18 cellular contexts compared by ENCODE assay signal in the genomic region with DNA sequence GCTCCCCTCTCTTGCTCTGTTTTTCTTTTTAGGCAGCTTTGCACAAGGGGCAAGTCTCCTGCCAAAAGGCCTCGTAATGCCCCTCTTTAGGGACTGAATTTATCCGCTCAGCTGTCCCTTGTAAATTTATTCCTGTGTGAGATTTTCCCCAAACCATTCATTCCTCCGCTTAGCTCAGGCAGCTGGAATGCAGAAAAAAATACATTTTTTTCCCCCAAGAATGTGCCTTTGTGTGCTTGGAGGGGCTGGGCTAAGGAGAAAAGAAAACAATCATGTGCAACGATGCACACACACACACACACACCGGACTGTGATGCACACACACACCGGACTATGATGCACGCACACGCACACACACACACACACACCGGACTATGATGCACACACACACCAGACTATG.
A peak's percentile ranks its signal among the peaks of the same experiment; 100 is the strongest.
DNase-seq lines count a peak whose midpoint lies in the region; TF ChIP-seq lines count a peak whose summit lies in the region.
"Had no signal": no experiment of that assay in that cellular context is flagged by ENCODE, and none has a peak within 500 bp of the region (broad histone marks: within the 10 kb centered on the region; RNA-seq: fewer than 3 reads in every experiment).

No MANE protein-coding gene starts in this region.

- H3K9ac ChIP-seq in adipocyte (ENCODE audit: low read length), result no peak overlapping the region

- no peaks in the 10 kb centered on the region for H3K9me3 ChIP-seq in adipocyte (ENCODE audit: control insufficient read depth, low read length)
- H3K9me3 ChIP-seq: ascending aorta, gastrocnemius medialis, ovary had no signal

- no peaks in the 10 kb centered on the region for H3K36me3 ChIP-seq in BJ (ENCODE audit: control insufficient read depth, insufficient read depth, low read length)
- no peaks in the 10 kb centered on the region for H3K36me3 ChIP-seq in adipocyte (ENCODE audit: control insufficient read depth, insufficient read depth, low read length, severe bottlenecking)
- H3K36me3 ChIP-seq: ascending aorta, gastrocnemius medialis, ovary had no signal

- H3K4me3 ChIP-seq in BJ (ENCODE audit: low read depth, low read length) (no peak overlapping the region), adipocyte (ENCODE audit: low read length) (no peak overlapping the region), fibroblast of pulmonary artery (replicated peaks; ENCODE audit: low read depth, low read length) (no peak overlapping the region)
- H3K4me3 ChIP-seq: ascending aorta, gastrocnemius medialis, ovary had no signal

- H3K27me3 ChIP-seq in BJ (ENCODE audit: control insufficient read depth, insufficient read depth, low read length) (no peaks in the 10 kb centered on the region), adipocyte (replicated peaks; ENCODE audit: control insufficient read depth, insufficient read depth, low read length) (no peaks in the 10 kb centered on the region)
- H3K27me3 ChIP-seq: ascending aorta, ovary had no signal

- POLR2A ChIA-PET in BJ (lab: Charles Lee), result no interaction called here

- TF ChIP-seq CTCF in BJ (IDR thresholded peaks at IDR 0.05; ENCODE audit: insufficient read depth, low read depth, low read length) (no peak), fibroblast of pulmonary artery (IDR thresholded peaks at IDR 0.05; ENCODE audit: low read length, missing control alignments) (no peak)

- peak; percentile 39 for DNase-seq in BJ (ENCODE audit: low read depth)
- peak; percentile 74 for DNase-seq in adipocyte (ENCODE audit: low read depth)
- DNase-seq in fibroblast of pulmonary artery (ENCODE audit: low read depth), result peak; percentile 73
- peak; percentile 50 for DNase-seq in non-pigmented ciliary epithelial cell (ENCODE audit: low read depth)
- DNase-seq in C1 segment of cervical spinal cord (lab: John Stamatoyannopoulos, UW), result no peak
- DNase-seq in HCEC 1CT, result no peak
- no peak for DNase-seq in stimulated activated naive CD4-positive, alpha-beta T cell (lab: John Stamatoyannopoulos, UW)
- no peak for DNase-seq in NK-92 treated with Interleukin-12 subunit alpha and Interleukin-12 subunit beta, amount 100 ng/mL, for 24 hours (lab: John Stamatoyannopoulos, UW)
- DNase-seq: activated B cell treated with CpG ODN at 0.5 μM for 24 hours; activated CD8-positive, alpha-beta memory T cell treated with anti-CD3 and anti-CD28 coated beads, Interleukin-2, amount 10 ng/mL, durations not matched to agents 7 days and 5 days; activated gamma-delta T cell; Calu3; effector CD4-positive, alpha-beta T cell; gastrocnemius medialis; NCI-H2029 treated with DMSO at 0.1 percent for 48 hours; ovary; substantia nigra had no signal

- peaks cover 23% of the 10 kb centered on the region for H3K4me1 ChIP-seq in adipocyte (ENCODE audit: control insufficient read depth, insufficient read depth, low read length)
- H3K4me1 ChIP-seq: gastrocnemius medialis had no signal

- CTCF ChIA-PET in BJ (lab: Yijun Ruan, JAX), result interaction anchor here (0.7 to 0.9 kb wide), 4 partner anchors 9 to 285 kb away, joined by 3 to 8 read pairs (median 4); no protein-coding TSS in a partner anchor

Comparison
In these comparisons a context has a peak if more than half of its experiments do, and no peak if none do; other contexts are left out.
1. DNase-seq: peak in BJ (single experiment), adipocyte (single experiment), fibroblast of pulmonary artery (single experiment) and non-pigmented ciliary epithelial cell (single experiment); none in C1 segment of cervical spinal cord (0 of 14), HCEC 1CT (single experiment), stimulated activated naive CD4-positive, alpha-beta T cell (0 of 6) and NK-92 treated with Interleukin-12 subunit alpha and Interleukin-12 subunit beta, amount 100 ng/mL, for 24 hours (single experiment).